8 cellular contexts compared by ENCODE assay signal in the genomic region with DNA sequence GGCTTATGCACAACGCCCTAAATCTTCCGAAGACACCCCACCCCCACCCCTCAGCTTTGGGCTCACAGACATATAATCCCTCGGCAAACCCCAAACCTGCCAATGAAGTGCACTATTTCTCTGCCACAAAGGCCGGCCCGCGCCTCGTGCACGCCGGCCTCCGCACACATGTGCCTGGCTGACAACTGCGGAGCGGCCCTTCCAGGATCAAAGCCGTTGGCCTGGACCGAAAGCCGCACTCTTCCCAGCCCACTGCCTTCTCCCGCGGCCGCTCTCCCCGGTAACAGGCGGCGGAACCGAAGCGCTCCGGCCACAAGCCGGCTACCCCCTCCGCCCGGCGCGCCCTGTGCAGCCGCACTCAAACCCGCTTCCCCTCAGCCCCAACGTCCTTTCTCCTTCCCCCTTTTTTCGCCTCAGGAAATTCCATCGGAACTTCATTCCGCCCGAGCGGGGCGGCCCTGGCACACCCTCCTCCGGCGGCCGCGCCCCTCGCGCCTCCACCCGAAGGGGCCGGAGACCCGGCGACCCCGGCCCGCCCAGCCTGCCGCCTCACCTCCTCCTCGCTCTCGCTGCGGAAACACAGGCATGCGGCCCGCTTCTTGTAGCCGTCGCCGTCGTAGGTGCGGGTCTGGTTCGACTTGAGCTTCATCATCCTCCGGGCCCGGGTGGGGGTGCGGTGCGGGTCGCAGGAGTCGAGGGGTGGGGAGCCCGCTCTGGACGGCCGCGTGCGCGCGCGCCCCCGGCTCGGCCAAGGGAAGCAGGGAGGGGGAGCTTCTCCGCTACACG. TPM values are rescaled to one million over a fixed set of nuclear protein-coding genes. Genes with fewer than 3 reads are reported as not detected.
A peak's percentile ranks its signal among the peaks of the same experiment; 100 is the strongest.
DNase-seq lines count a peak whose midpoint lies in the region; TF ChIP-seq lines count a peak whose summit lies in the region.

No MANE protein-coding gene starts in this region.

- H3K4me3 Mint-ChIP-seq in HFFc6 = no peak overlapping the region

- no peak overlapping the region for H3K27ac Mint-ChIP-seq in HFFc6

- H3K27me3 Mint-ChIP-seq in HFFc6 (ENCODE audit: insufficient read depth) = no peaks in the 10 kb centered on the region; the same call in 1 of the 2 replicates

- H3K9ac ChIP-seq in iPS-18a (ENCODE audit: low read length) = peak overlapping the region; percentile 84
- peak overlapping the region; percentile 82 to 92 (median 92) for H3K9ac ChIP-seq in skeletal muscle tissue (ENCODE audit: low read depth in 1 of 3, low read length in 3 of 3)

- peaks cover 11% of the 10 kb centered on the region for H3K9me3 Mint-ChIP-seq in HFFc6

- H3K36me3 ChIP-seq in iPS-18a (ENCODE audit: control insufficient read depth, low read depth, low read length) (no peaks in the 10 kb centered on the region), skeletal muscle tissue (ENCODE audit: control insufficient read depth in 3 of 3, insufficient read depth in 3 of 3, low read length in 3 of 3) (no peaks in the 10 kb centered on the region)

- peaks cover 28% of the 10 kb centered on the region for H3K4me1 Mint-ChIP-seq in HFFc6 (ENCODE audit: low read depth)

- H3K4me3 ChIP-seq in GM12875 (ENCODE audit: low read depth, low read length) = peak overlapping the region; percentile 80
- H3K4me3 ChIP-seq in iPS-18a (ENCODE audit: low read length) = peak overlapping the region; percentile 75
- peak overlapping the region; percentile 78 to 89 (median 88) for H3K4me3 ChIP-seq in skeletal muscle tissue (ENCODE audit: low read length in 3 of 3)

- peaks cover 4% of the 10 kb centered on the region for H3K9me3 ChIP-seq in iPS-18a (ENCODE audit: control insufficient read depth, low read depth, low read length)
- H3K9me3 ChIP-seq in skeletal muscle tissue (ENCODE audit: control insufficient read depth in 3 of 3, low read length in 3 of 3) = peaks cover 0 to 2% (median 0%) of the 10 kb centered on the region in 3 donors

- H3K27ac ChIP-seq in iPS-18a (ENCODE audit: low read length) (peak overlapping the region; percentile 39), skeletal muscle tissue (ENCODE audit: low read depth, low read length) (peak overlapping the region; percentile 91)

- no peaks in the 10 kb centered on the region for H3K27me3 ChIP-seq in iPS-18a (ENCODE audit: control insufficient read depth, insufficient read depth, low read length)
- H3K27me3 ChIP-seq in skeletal muscle tissue (ENCODE audit: control insufficient read depth in 3 of 3, insufficient read depth in 3 of 3, low read length in 3 of 3) = no peaks in the 10 kb centered on the region

- TF ChIP-seq CTCF in GM12875 (IDR thresholded peaks at IDR 0.05; ENCODE audit: borderline replicate concordance, insufficient read depth, low read depth, low read length) (no peak), HFFc6 (IDR thresholded peaks at IDR 0.05) (no peak)

- DNase-seq in HFFc6 = peak; percentile 39
- peak; percentile 83 for DNase-seq in NAMALWA (ENCODE audit: low spot score)
- DNase-seq in T-helper 22 cell (ENCODE audit: low read depth) = peak; percentile 25
- peak; percentile 74 for DNase-seq in astrocyte of the hippocampus (ENCODE audit: low read depth, low spot score)
- no peak for DNase-seq in kidney glomerular epithelial cell (lab: John Stamatoyannopoulos, UW)

- H3K4me1 ChIP-seq in iPS-18a (ENCODE audit: control insufficient read depth, low read depth, low read length) (peaks cover 8% of the 10 kb centered on the region), skeletal muscle tissue (ENCODE audit: control insufficient read depth in 3 of 3, insufficient read depth in 3 of 3, low read length in 3 of 3) (peaks cover 27 to 35% (median 30%) of the 10 kb centered on the region in 3 donors)

- peaks cover 10% of the 10 kb centered on the region; the same call in 1 of the 2 replicates for H3K36me3 Mint-ChIP-seq in HFFc6 (ENCODE audit: low read depth)

RNA-seq across cellular contexts. Expression of gene NUDT3, which starts 0.6 kb away (rescaled TPM):
- 10 to 100 TPM; 11.3 to 18.9 (median 16.6) TPM for total RNA-seq in HFFc6 (2021; fragmentation: NEBNext Ultra II Directional; extraction: Animal tissue kit (Norgen Biotek cat#: 25700))
- total RNA-seq in skeletal muscle tissue = 28.7 TPM

RNA-seq across cellular contexts. Expression of gene RPS10, which starts 34.0 kb away (rescaled TPM):
- 1,000 to 10,000 TPM; 1,585 to 1,769 (median 1,649) TPM for total RNA-seq in HFFc6 (2021; fragmentation: NEBNext Ultra II Directional; extraction: Animal tissue kit (Norgen Biotek cat#: 25700))
- total RNA-seq in skeletal muscle tissue = 1,815 TPM
